14 cellular contexts compared by ENCODE assay signal in the genomic region with DNA sequence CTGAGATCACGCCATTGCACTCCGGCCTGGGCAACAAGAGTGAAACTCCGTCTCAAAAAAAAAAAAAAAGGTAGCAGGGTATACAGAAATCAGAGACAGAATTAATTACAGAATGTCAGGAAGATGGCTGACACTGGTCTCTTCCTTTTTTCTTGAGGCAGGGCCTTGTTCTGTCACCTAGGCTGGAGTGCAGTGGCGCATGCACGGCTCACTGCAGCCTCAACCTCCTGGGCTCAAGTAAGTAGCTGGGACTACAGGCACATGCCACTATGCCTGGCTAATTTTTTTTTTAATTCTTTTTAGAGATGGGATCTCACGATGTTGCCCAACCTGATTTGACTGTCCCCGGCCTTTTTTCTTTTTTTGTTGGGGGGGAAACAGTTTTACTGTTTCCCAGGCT. TPM values are rescaled to one million over a fixed set of nuclear protein-coding genes. Genes with fewer than 3 reads are reported as not detected.
DNase-seq lines count a peak whose midpoint lies in the region; ATAC-seq, FAIRE-seq and TF ChIP-seq lines count a peak whose summit lies in the region.
"Had no signal": no experiment of that assay in that cellular context is flagged by ENCODE, and none has a peak within 500 bp of the region (broad histone marks: within the 10 kb centered on the region; RNA-seq: fewer than 3 reads in every experiment).

No MANE protein-coding gene starts in this region.

- CTCF ChIA-PET in K562 (lab: Yijun Ruan, JAX; ENCODE audit: low intra/inter-chr PET ratio), result no interaction called here

- no peaks in the 10 kb centered on the region for H3K9me1 ChIP-seq in K562 (ENCODE audit: control insufficient read depth, insufficient read depth, low read length)

- H3K9me3 ChIP-seq in Loucy (ENCODE audit: insufficient read depth, low read depth, low read length), result no peaks in the 10 kb centered on the region
- no peaks in the 10 kb centered on the region for H3K9me3 ChIP-seq in K562 (replicated peaks; ENCODE audit: control insufficient read depth, insufficient read depth, low read depth, low read length)
- H3K9me3 ChIP-seq in spleen, result no peaks in the 10 kb centered on the region
- H3K9me3 ChIP-seq: pancreas had no signal

- no peak for TF ChIP-seq RAD21 in K562 (CRISPR knock-in tag; conservative IDR thresholded peaks at IDR 0.05 in 1 of 2, IDR thresholded peaks at IDR 0.05 in 1 of 2)

- H3K27me3 ChIP-seq in Loucy (ENCODE audit: insufficient read depth, low read length, poor library complexity, severe bottlenecking) (no peaks in the 10 kb centered on the region), K562 (ENCODE audit: control insufficient read depth in 2 of 2, insufficient read depth in 2 of 2, low read length in 2 of 2) (peaks cover 23 to 25% of the 10 kb centered on the region in 2 experiments), spleen (replicated peaks in 1 of 7) (peaks cover 0 to 4% (median 0%) of the 10 kb centered on the region in 7 donors), H7 (ENCODE audit: control insufficient read depth, insufficient read depth, low read length) (no peaks in the 10 kb centered on the region)
- H3K27me3 ChIP-seq: pancreas had no signal

- H3K36me3 ChIP-seq in Loucy (ENCODE audit: insufficient read depth, low read length), result no peaks in the 10 kb centered on the region
- H3K36me3 ChIP-seq in K562 (ENCODE audit: control insufficient read depth, insufficient read depth, low read length), result no peaks in the 10 kb centered on the region
- H3K36me3 ChIP-seq in spleen, result no peaks in the 10 kb centered on the region
- H3K36me3 ChIP-seq in H7 (replicated peaks; ENCODE audit: control insufficient read depth, insufficient read depth, low read length), result no peaks in the 10 kb centered on the region
- H3K36me3 ChIP-seq: pancreas had no signal

- no peak for DNase-seq in K562 (ENCODE audit: extremely low read depth in 1 of 4, low spot score in 3 of 4)
- DNase-seq in spleen, result peak; percentile 64
- DNase-seq in hippocampal formation (lab: John Stamatoyannopoulos, UW), result no peak
- DNase-seq in H7, result no peak

- H3K79me2 ChIP-seq in Loucy (ENCODE audit: insufficient read depth, low read length) (no peaks in the 10 kb centered on the region), K562 (ENCODE audit: control insufficient read depth, insufficient read depth, low read length) (no peaks in the 10 kb centered on the region)

- no TSS peak for BruUV-seq in K562 (replicated peaks; lab: Mats Ljungman, UMichigan)

- no peaks in the 10 kb centered on the region for H4K20me1 ChIP-seq in Loucy (ENCODE audit: insufficient read depth, low read length, poor library complexity, severe bottlenecking)
- 0 out of 2 replicates have a peak, but pooled peaks cover 3% of the 10 kb centered on the region for H4K20me1 ChIP-seq in K562 (replicated peaks; ENCODE audit: control insufficient read depth, insufficient read depth, low read length)

- H3K9ac ChIP-seq in Loucy (ENCODE audit: low read depth, low read length, poor library complexity, severe bottlenecking), result peak overlapping the region; percentile 25
- H3K9ac ChIP-seq in K562 (ENCODE audit: insufficient read depth in 1 of 2, low read depth in 2 of 2, low read length in 2 of 2), result peak overlapping the region in 1 of 2 experiments; percentile 57; a peak in 1 of 4 replicates

- no peak for FAIRE-seq in K562 (lab: Jason Lieb, UNC)
- FAIRE-seq: pancreas, small intestine had no signal

- H3K4me1 ChIP-seq in Loucy (ENCODE audit: insufficient read depth, low read length, poor library complexity, severe bottlenecking) (peaks cover 3% of the 10 kb centered on the region), K562 (replicated peaks in 1 of 2; ENCODE audit: control insufficient read depth in 2 of 2, insufficient read depth in 2 of 2, low read length in 2 of 2) (peaks cover 0 to 5% of the 10 kb centered on the region in 2 experiments; a peak in 2 of 5 replicates), spleen (peaks cover 10 to 72% (median 41%) of the 10 kb centered on the region in 6 donors)

- H2AFZ ChIP-seq in Loucy (ENCODE audit: low read length), result peak overlapping the region; percentile 98
- peak overlapping the region; percentile 87 for H2AFZ ChIP-seq in K562 (ENCODE audit: low read depth, low read length)

- no peak overlapping the region for H3K4me3 ChIP-seq in Loucy (ENCODE audit: low read length, poor library complexity, severe bottlenecking)
- H3K4me3 ChIP-seq in K562, result no peak overlapping the region
- no peak overlapping the region for H3K4me3 ChIP-seq in spleen
- no peak overlapping the region for H3K4me3 ChIP-seq in H7 (ENCODE audit: insufficient read depth, low read depth, low read length)
- H3K4me3 ChIP-seq: coronary artery, pancreas had no signal

- POLR2A ChIA-PET in K562 (lab: Yijun Ruan, JAX), result interaction anchor here (0.7 to 9.1 kb wide), 2 partner anchors 11 to 106 kb away, joined by 3 to 222 read pairs; no protein-coding TSS in a partner anchor

- H3K27ac ChIP-seq in K562 (ENCODE audit: extremely low read depth, low read depth, low read length) (no peak overlapping the region), spleen (peak overlapping the region in 5 of 8 donors; percentile 51 to 85 (median 76))
- H3K27ac ChIP-seq: coronary artery, pancreas had no signal

- ATAC-seq in GM18909 (IDR thresholded peaks at IDR 0.05; ENCODE audit: poor library complexity, unreplicated experiment), result peak; percentile 4
- ATAC-seq in K562, result no peak
- ATAC-seq in GM21528 (IDR thresholded peaks at IDR 0.05; ENCODE audit: low FRiP score, unreplicated experiment), result no peak

- peak overlapping the region; percentile 61 for H3K4me2 ChIP-seq in Loucy (ENCODE audit: low read depth, low read length, poor library complexity, severe bottlenecking)
- H3K4me2 ChIP-seq in K562 (ENCODE audit: insufficient read depth, low read length), result no peak overlapping the region

- no peak for TF ChIP-seq CTCF in Loucy (conservative IDR thresholded peaks at IDR 0.05; ENCODE audit: low read length)
- no peak for TF ChIP-seq CTCF in K562 (IDR thresholded peaks at IDR 0.05 in 2 of 3, conservative IDR thresholded peaks at IDR 0.05 in 1 of 3; ENCODE audit: insufficient read depth in 2 of 3, low read depth in 1 of 3, low read length in 3 of 3)
- no peak for TF ChIP-seq CTCF in spleen (IDR thresholded peaks at IDR 0.05 in 8 of 11, conservative IDR thresholded peaks at IDR 0.05 in 3 of 11)

- 73% methylated on average over 7 of the region's 7 CpGs for WGBS in K562 (ENCODE audit: insufficient coverage, low coverage, missing lambda C conversion rate)
- WGBS in spleen, 5 donors, result 73 to 78% (median 77%) methylated on average over 7 of the region's 7 CpGs

- no peak for TF ChIP-seq POLR2A in K562 (conservative IDR thresholded peaks at IDR 0.05)
- no peak for TF ChIP-seq POLR2A in spleen (IDR thresholded peaks at IDR 0.05)

- TF ChIP-seq EP300 in K562 (IDR thresholded peaks at IDR 0.05; ENCODE audit: low read length), result no peak

- in situ Hi-C loops in K562 (cut with MboI), result no loop called here

- no peaks in the 10 kb centered on the region for H3K9me2 ChIP-seq in Loucy (replicated peaks; ENCODE audit: low read depth, low read length)

- intact Hi-C loops in K562 (cut with micrococcal nuclease) (no loop called here), spleen (cut with DNase I; ENCODE audit: low total_unique reads) (no loop called here)

- no peaks in the 10 kb centered on the region for H3F3A ChIP-seq in Loucy (ENCODE audit: low read depth)

RNA-seq across cellular contexts. Expression of a gene that starts 16.4 kb away (rescaled TPM):
- total RNA-seq in K562 (2011; cell fraction: chromatin; rRNA removed; ENCODE audit: low replicate concordance), result under 0.01 TPM in 2 replicates
- total RNA-seq in K562 (2011; cell fraction: nucleolus; rRNA removed), result under 0.01 TPM in 2 replicates
- total RNA-seq in K562 (2011; cell fraction: nucleoplasm; rRNA removed), result under 0.01 TPM in 2 replicates
- total RNA-seq in K562 (2014; rRNA removed), result not detected in 2 replicates
- not detected in 2 replicates for total RNA-seq in K562 (2014; rRNA removed; fragmentation: Illumina TruSeq; extraction: Trizol)
- total RNA-seq in K562 (2015; rRNA removed; fragmentation: Illumina TruSeq; extraction: Trizol), result under 0.01 TPM in 1 of 2 replicates, not detected in the other
- total RNA-seq in K562 (2021), result not detected in 2 replicates
- polyA plus RNA-seq in K562 (2011; rRNA removed), result under 0.01 TPM in 1 of 2 replicates, not detected in the other
- not detected in 2 replicates for polyA plus RNA-seq in K562 (2011; cell fraction: cytosol; rRNA removed)
- under 0.01 TPM in 2 replicates for polyA plus RNA-seq in K562 (2011; cell fraction: nucleus; rRNA removed)
- polyA plus RNA-seq in K562 (2012), result not detected in 2 replicates
- not detected in 2 replicates for polyA plus RNA-seq in K562 (2014; fragmentation: Illumina TruSeq; extraction: Trizol)
- not detected for polyA plus RNA-seq in K562 (2014; fragmentation: Nextera tagmentation; extraction: Ambion mirVana)
- not detected in 2 replicates for polyA plus RNA-seq in K562 (2014; rRNA removed)
- under 0.01 TPM in 2 replicates for polyA minus RNA-seq in K562 (2011; rRNA and poly(A)+ RNA removed)
- 577 and 1,449 TPM in 2 replicates for polyA minus RNA-seq in K562 (2011; cell fraction: cytosol; rRNA and poly(A)+ RNA removed)
- polyA minus RNA-seq in K562 (2011; cell fraction: nucleus; rRNA and poly(A)+ RNA removed), result under 0.01 TPM in 2 replicates
- not detected for total RNA-seq in spleen
- polyA plus RNA-seq in spleen, result not detected
- not detected in 2 replicates for total RNA-seq in H7 (2014; rRNA removed; shearing (Covaris generic))
- total RNA-seq: astrocyte, Daoy, mesenteric fat pad, pancreas had no signal
- polyA plus RNA-seq: esophagus, pancreas, small intestine had no signal

RNA-seq across cellular contexts. Expression of a gene that starts 25.1 kb away (rescaled TPM):
- total RNA-seq in K562 (2011; cell fraction: chromatin; rRNA removed; ENCODE audit: low replicate concordance), result 211 and 292 TPM in 2 replicates
- total RNA-seq in K562 (2011; cell fraction: nucleolus; rRNA removed), result 153 and 166 TPM in 2 replicates
- total RNA-seq in K562 (2011; cell fraction: nucleoplasm; rRNA removed), result 123 and 160 TPM in 2 replicates
- total RNA-seq in K562 (2014; rRNA removed), result 143 and 159 TPM in 2 replicates
- total RNA-seq in K562 (2014; rRNA removed; fragmentation: Illumina TruSeq; extraction: Trizol), result 169 and 184 TPM in 2 replicates
- total RNA-seq in K562 (2015; rRNA removed; fragmentation: Illumina TruSeq; extraction: Trizol), result 160 and 164 TPM in 2 replicates
- 156 and 173 TPM in 2 replicates for total RNA-seq in K562 (2021)
- 214 and 226 TPM in 2 replicates for polyA plus RNA-seq in K562 (2011; rRNA removed)
- polyA plus RNA-seq in K562 (2011; cell fraction: cytosol; rRNA removed), result 117 and 189 TPM in 2 replicates
- 195 and 253 TPM in 2 replicates for polyA plus RNA-seq in K562 (2011; cell fraction: nucleus; rRNA removed)
- polyA plus RNA-seq in K562 (2012), result 113 and 166 TPM in 2 replicates
- 196 and 210 TPM in 2 replicates for polyA plus RNA-seq in K562 (2014; fragmentation: Illumina TruSeq; extraction: Trizol)
- polyA plus RNA-seq in K562 (2014; fragmentation: Nextera tagmentation; extraction: Ambion mirVana), result 100 to 1,000 TPM in 1 of 2 experiments, 10 to 100 TPM in 1; 84.9 to 161 TPM
- 163 and 183 TPM in 2 replicates for polyA plus RNA-seq in K562 (2014; rRNA removed)
- polyA minus RNA-seq in K562 (2011; rRNA and poly(A)+ RNA removed), result 259 and 260 TPM in 2 replicates
- 113 and 120 TPM in 2 replicates for polyA minus RNA-seq in K562 (2011; cell fraction: cytosol; rRNA and poly(A)+ RNA removed)
- polyA minus RNA-seq in K562 (2011; cell fraction: nucleus; rRNA and poly(A)+ RNA removed), result 52.5 and 93.7 TPM in 2 replicates
- 1 to 10 TPM; 1.6 to 6.6 (median 5.0) TPM for total RNA-seq in spleen
- 1 to 10 TPM; 1.4 to 7.6 (median 2.9) TPM for polyA plus RNA-seq in spleen
- total RNA-seq in H7 (2014; rRNA removed; shearing (Covaris generic)), result 164 and 209 TPM in 2 replicates

RNA-seq across cellular contexts. Expression of a gene that starts 40.0 kb away (rescaled TPM):
- total RNA-seq in K562 (2011; cell fraction: chromatin; rRNA removed; ENCODE audit: low replicate concordance), result 0.28 TPM in 1 of 2 replicates, not detected in the other
- total RNA-seq in K562 (2011; cell fraction: nucleolus; rRNA removed), result not detected in 2 replicates
- not detected in 2 replicates for total RNA-seq in K562 (2011; cell fraction: nucleoplasm; rRNA removed)
- total RNA-seq in K562 (2014; rRNA removed), result not detected in 2 replicates
- not detected in 2 replicates for total RNA-seq in K562 (2014; rRNA removed; fragmentation: Illumina TruSeq; extraction: Trizol)
- total RNA-seq in K562 (2015; rRNA removed; fragmentation: Illumina TruSeq; extraction: Trizol), result not detected in 2 replicates
- total RNA-seq in K562 (2021), result 0.49 TPM in 1 of 2 replicates, not detected in the other
- 0.37 TPM in 1 of 2 replicates, not detected in the other for polyA plus RNA-seq in K562 (2011; rRNA removed)
- polyA plus RNA-seq in K562 (2011; cell fraction: cytosol; rRNA removed), result 0.07 and 0.72 TPM in 2 replicates
- 2.1 and 3.0 TPM in 2 replicates for polyA plus RNA-seq in K562 (2011; cell fraction: nucleus; rRNA removed)
- not detected in 2 replicates for polyA plus RNA-seq in K562 (2012)
- polyA plus RNA-seq in K562 (2014; fragmentation: Illumina TruSeq; extraction: Trizol), result not detected in 2 replicates
- polyA plus RNA-seq in K562 (2014; fragmentation: Nextera tagmentation; extraction: Ambion mirVana), result not detected
- polyA plus RNA-seq in K562 (2014; rRNA removed), result 0.41 TPM in 1 of 2 replicates, not detected in the other
- polyA minus RNA-seq in K562 (2011; rRNA and poly(A)+ RNA removed), result not detected in 2 replicates
- polyA minus RNA-seq in K562 (2011; cell fraction: cytosol; rRNA and poly(A)+ RNA removed), result not detected in 2 replicates
- polyA minus RNA-seq in K562 (2011; cell fraction: nucleus; rRNA and poly(A)+ RNA removed), result not detected in 2 replicates
- 10 to 100 TPM; 12.2 to 24.7 (median 16.2) TPM for total RNA-seq in spleen
- polyA plus RNA-seq in spleen, result 10 to 100 TPM; 43.9 to 86.0 (median 77.4) TPM
- 0.62 TPM in 1 of 2 replicates, not detected in the other for total RNA-seq in H7 (2014; rRNA removed; shearing (Covaris generic))
- total RNA-seq: Daoy had no signal

RNA-seq across cellular contexts. Expression of a gene that starts 40.3 kb away (rescaled TPM):
- 2.3 and 4.2 TPM in 2 replicates for total RNA-seq in K562 (2011; cell fraction: chromatin; rRNA removed; ENCODE audit: low replicate concordance)
- total RNA-seq in K562 (2011; cell fraction: nucleolus; rRNA removed), result 4.0 and 4.1 TPM in 2 replicates
- 3.8 and 5.0 TPM in 2 replicates for total RNA-seq in K562 (2011; cell fraction: nucleoplasm; rRNA removed)
- 2.0 and 4.7 TPM in 2 replicates for total RNA-seq in K562 (2014; rRNA removed)
- 0.45 and 1.3 TPM in 2 replicates for total RNA-seq in K562 (2014; rRNA removed; fragmentation: Illumina TruSeq; extraction: Trizol)
- 1.8 and 2.1 TPM in 2 replicates for total RNA-seq in K562 (2015; rRNA removed; fragmentation: Illumina TruSeq; extraction: Trizol)
- 3.1 and 3.7 TPM in 2 replicates for total RNA-seq in K562 (2021)
- polyA plus RNA-seq in K562 (2011; rRNA removed), result 3.0 and 4.1 TPM in 2 replicates
- polyA plus RNA-seq in K562 (2011; cell fraction: cytosol; rRNA removed), result 7.2 and 14.8 TPM in 2 replicates
- 2.6 and 2.7 TPM in 2 replicates for polyA plus RNA-seq in K562 (2011; cell fraction: nucleus; rRNA removed)
- polyA plus RNA-seq in K562 (2012), result 5.6 and 6.7 TPM in 2 replicates
- polyA plus RNA-seq in K562 (2014; fragmentation: Illumina TruSeq; extraction: Trizol), result 3.3 and 3.4 TPM in 2 replicates
- polyA plus RNA-seq in K562 (2014; fragmentation: Nextera tagmentation; extraction: Ambion mirVana), result 1 to 10 TPM in 1 of 2 experiments, under 1 TPM in 1; 0.23 to 1.9 TPM
- 3.7 and 5.0 TPM in 2 replicates for polyA plus RNA-seq in K562 (2014; rRNA removed)
- polyA minus RNA-seq in K562 (2011; rRNA and poly(A)+ RNA removed), result 2.1 and 2.7 TPM in 2 replicates
- polyA minus RNA-seq in K562 (2011; cell fraction: cytosol; rRNA and poly(A)+ RNA removed), result 2.1 and 4.9 TPM in 2 replicates
- polyA minus RNA-seq in K562 (2011; cell fraction: nucleus; rRNA and poly(A)+ RNA removed), result 0.54 and 0.78 TPM in 2 replicates
- 1 to 10 TPM; 4.3 to 7.5 (median 5.4) TPM for total RNA-seq in spleen
- polyA plus RNA-seq in spleen, result 1 to 10 TPM; 4.9 to 5.7 (median 5.5) TPM
- 6.0 and 9.0 TPM in 2 replicates for total RNA-seq in H7 (2014; rRNA removed; shearing (Covaris generic))

Comparison
In these comparisons a context has a peak if more than half of its experiments do, and no peak if none do; other contexts are left out.
1. RNA of a gene that starts 25.1 kb away (total RNA-seq): 123 to 292 TPM in K562 and 164 to 209 TPM in H7; 1.6 to 6.6 TPM in spleen; every median in the first group is over 10 times any median in the second.